In genomic region chr2:198371902-198372611, GRCh38 we compare ENCODE assay signal across 8 cellular contexts.
DNase-seq lines count a peak whose midpoint lies in the region; ATAC-seq and TF ChIP-seq lines count a peak whose summit lies in the region.

No MANE protein-coding gene starts in this region.

- H3K27me3 ChIP-seq in breast epithelium (peaks cover 0 to 3% of the 10 kb centered on the region in 2 donors), neural progenitor cell (no peaks in the 10 kb centered on the region)

- intact Hi-C loops in breast epithelium (cut with DNase I; ENCODE audit: low total_unique reads) = no loop called here
- intact Hi-C loops in MCF 10A (cut with micrococcal nuclease) = no loop called here

- TF ChIP-seq CTCF in breast epithelium (IDR thresholded peaks at IDR 0.05) (no peak), MCF 10A (IDR thresholded peaks at IDR 0.05; ENCODE audit: unreplicated experiment) (no peak), neural progenitor cell (IDR thresholded peaks at IDR 0.05) (no peak)

- H3K4me2 ChIP-seq in neural progenitor cell = no peak overlapping the region

- no peak for TF ChIP-seq POLR2A in breast epithelium (IDR thresholded peaks at IDR 0.05)

- POLR2A ChIA-PET in MCF 10A (lab: Yijun Ruan, JAX) = interaction anchor here (0.6 kb wide), 1 partner anchor 500 kb away, joined by 3 read pairs; no protein-coding TSS in a partner anchor

- no TSS peak for BruUV-seq in MCF 10A (replicated peaks; lab: Mats Ljungman, UMichigan)

- CTCF ChIA-PET in MCF 10A (lab: Yijun Ruan, JAX) = interaction anchor here (0.5 to 0.8 kb wide), 2 partner anchors 561 to 1776 kb away, joined by 3 read pairs; no protein-coding TSS in a partner anchor

- no peaks in the 10 kb centered on the region for H3K9me3 ChIP-seq in breast epithelium
- no peaks in the 10 kb centered on the region for H3K9me3 ChIP-seq in neural progenitor cell (ENCODE audit: low read depth)

- H3K36me3 ChIP-seq in breast epithelium (no peaks in the 10 kb centered on the region), neural progenitor cell (no peaks in the 10 kb centered on the region)

- no peaks in the 10 kb centered on the region for H3K9me3 Mint-ChIP-seq in MCF 10A (ENCODE audit: unreplicated experiment)
- H3K9me3 Mint-ChIP-seq in neural progenitor cell = no peaks in the 10 kb centered on the region

- no peaks in the 10 kb centered on the region for H3K4me1 Mint-ChIP-seq in MCF 10A (ENCODE audit: insufficient read depth, unreplicated experiment)
- peaks cover 3% of the 10 kb centered on the region for H3K4me1 Mint-ChIP-seq in neural progenitor cell

- H3K4me3 ChIP-seq in breast epithelium (peak overlapping the region; percentile 27 to 59 (median 37)), neural progenitor cell (no peak overlapping the region)

- no peak overlapping the region for H3K9ac ChIP-seq in neural progenitor cell

- H3K36me3 Mint-ChIP-seq in MCF 10A (ENCODE audit: insufficient read depth, unreplicated experiment) (no peaks in the 10 kb centered on the region), neural progenitor cell (no peaks in the 10 kb centered on the region)

- H3K27me3 Mint-ChIP-seq in MCF 10A (ENCODE audit: insufficient read depth, unreplicated experiment) = peaks cover 76% of the 10 kb centered on the region
- peaks cover 2% of the 10 kb centered on the region for H3K27me3 Mint-ChIP-seq in neural progenitor cell (ENCODE audit: insufficient read depth, low read depth)

- H3K4me3 Mint-ChIP-seq in MCF 10A (ENCODE audit: unreplicated experiment) = no peak overlapping the region
- H3K4me3 Mint-ChIP-seq in neural progenitor cell = no peak overlapping the region

- H3K27ac Mint-ChIP-seq in MCF 10A (ENCODE audit: low read depth, unreplicated experiment) (no peak overlapping the region), neural progenitor cell (no peak overlapping the region)

- no peaks in the 10 kb centered on the region for H4K20me1 ChIP-seq in neural progenitor cell (ENCODE audit: low read depth)

- no peaks in the 10 kb centered on the region for H3F3A ChIP-seq in neural progenitor cell (ENCODE audit: low read depth)

- H3K4me1 ChIP-seq in breast epithelium = no peaks in the 10 kb centered on the region
- no peaks in the 10 kb centered on the region for H3K4me1 ChIP-seq in neural progenitor cell

- ATAC-seq in HG02943 (IDR thresholded peaks at IDR 0.05; ENCODE audit: low read depth, unreplicated experiment) = peak; percentile 94

- H3K27ac ChIP-seq in breast epithelium (peak overlapping the region in 1 of 2 donors; percentile 32), neural progenitor cell (no peak overlapping the region)

- H2AFZ ChIP-seq in neural progenitor cell (replicated peaks) = peak overlapping the region; percentile 41

- DNase-seq in breast epithelium (ENCODE audit: low spot score in 2 of 2) = no peak
- no peak for DNase-seq in MCF 10A (ENCODE audit: unreplicated experiment)
- DNase-seq in OCI-M1 (lab: John Stamatoyannopoulos, UW) = peak; percentile 92
- no peak for DNase-seq in neural progenitor cell (ENCODE audit: low spot score)
- DNase-seq in NCI-H1694 (lab: John Stamatoyannopoulos, UW) = no peak
- DNase-seq in NCI-H2081 (lab: John Stamatoyannopoulos, UW) = no peak
- DNase-seq in DMS79 (lab: John Stamatoyannopoulos, UW) = no peak

- no peaks in the 10 kb centered on the region for H3K79me2 ChIP-seq in neural progenitor cell (ENCODE audit: low read depth)
